16 cellular contexts compared by ENCODE assay signal in the genomic region with DNA sequence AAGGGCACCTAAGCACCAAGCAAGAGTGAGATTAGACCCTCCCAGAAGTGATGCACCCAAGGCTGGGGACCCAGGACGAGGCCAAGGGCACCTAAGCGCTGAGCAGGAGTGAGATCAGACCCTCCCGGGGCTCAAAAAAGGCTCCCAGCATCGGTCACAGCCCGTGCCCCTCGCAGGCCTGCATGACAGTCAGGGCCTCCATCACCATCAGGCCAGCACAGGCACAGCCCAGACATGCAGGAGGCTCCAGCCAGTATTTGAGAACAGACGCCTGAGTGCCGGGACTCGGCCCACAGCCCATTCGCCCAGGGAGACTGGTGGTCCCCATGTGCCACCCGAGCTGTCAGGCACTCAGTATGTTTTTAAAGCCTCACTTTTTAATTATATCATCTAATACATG.
"Had no signal": no experiment of that assay in that cellular context is flagged by ENCODE, and none has a peak within 500 bp of the region (broad histone marks: within the 10 kb centered on the region; RNA-seq: fewer than 3 reads in every experiment).

No MANE protein-coding gene starts in this region.

- H3K36me3 ChIP-seq: esophagus muscularis mucosa, left ventricle myocardium inferior, neural progenitor cell had no signal

- ATAC-seq: left cardiac atrium had no signal

- H3K4me3 ChIP-seq: dorsolateral prefrontal cortex, esophagus muscularis mucosa, left ventricle myocardium inferior, lung, neural progenitor cell had no signal

- H2AFZ ChIP-seq: neural progenitor cell had no signal

- H3K4me2 ChIP-seq: neural progenitor cell had no signal

- H3K27ac ChIP-seq: dorsolateral prefrontal cortex, esophagus muscularis mucosa, left ventricle myocardium inferior, neural progenitor cell had no signal

- H3K9ac ChIP-seq: neural progenitor cell had no signal

- H3K4me1 ChIP-seq: esophagus muscularis mucosa, left ventricle myocardium inferior had no signal

- DNase-seq: cortex of kidney; effector CD8-positive, alpha-beta T cell; foreskin fibroblast; immature natural killer cell; left cardiac atrium; left ventricle myocardium inferior; mesenchymal stem cell; midbrain; stimulated activated CD4-positive, alpha-beta T cell treated with anti-CD3 and anti-CD28 coated beads, Interleukin-2, amount 100 ng/mL, for 24 hours; stimulated activated CD4-positive, alpha-beta T cell treated with anti-CD3 and anti-CD28 coated beads, Interleukin-4, amount 100 ng/mL, for 4 hours; stimulated activated naive CD4-positive, alpha-beta T cell treated with Interleukin-2 at 50 U/mL for 16 hours; trophoblast cell had no signal

- H3K27me3 ChIP-seq: dorsolateral prefrontal cortex, neural progenitor cell had no signal
